ENCODE assay signal across 8 cellular contexts in genomic region chr19:48102870-48103751, GRCh38. TPM values are rescaled to one million over a fixed set of nuclear protein-coding genes. Genes with fewer than 3 reads are reported as not detected.
DNase-seq lines count a peak whose midpoint lies in the region; ATAC-seq and TF ChIP-seq lines count a peak whose summit lies in the region.

No MANE protein-coding gene starts in this region.

- no peaks in the 10 kb centered on the region for H3K27me3 Mint-ChIP-seq in activated CD4-positive, alpha-beta T cell treated with anti-CD3 and anti-CD28 coated beads, Interleukin-2, amount 10 ng/mL, durations not matched to agents 7 days and 5 days

- H3K27ac ChIP-seq in foreskin keratinocyte, result no peak overlapping the region

- CTCF ChIA-PET in activated CD4-positive, alpha-beta T cell treated with anti-CD3 and anti-CD28 coated beads, Interleukin-2, amount 10 ng/mL, durations not matched to agents 7 days and 5 days (lab: Charles Lee), result interaction anchor here (1.2 to 1.3 kb wide), 2 partner anchors 52 to 140 kb away, joined by 3 to 4 read pairs; no protein-coding TSS in a partner anchor

- H3K27ac Mint-ChIP-seq in activated CD4-positive, alpha-beta T cell treated with anti-CD3 and anti-CD28 coated beads, Interleukin-2, amount 10 ng/mL, durations not matched to agents 7 days and 5 days, result no peak overlapping the region

- no peaks in the 10 kb centered on the region for H3K9me3 Mint-ChIP-seq in activated CD4-positive, alpha-beta T cell treated with anti-CD3 and anti-CD28 coated beads, Interleukin-2, amount 10 ng/mL, durations not matched to agents 7 days and 5 days

- H3K36me3 Mint-ChIP-seq in activated CD4-positive, alpha-beta T cell treated with anti-CD3 and anti-CD28 coated beads, Interleukin-2, amount 10 ng/mL, durations not matched to agents 7 days and 5 days (ENCODE audit: low read depth), result no peaks in the 10 kb centered on the region

- no peak overlapping the region for H3K4me3 Mint-ChIP-seq in activated CD4-positive, alpha-beta T cell treated with anti-CD3 and anti-CD28 coated beads, Interleukin-2, amount 10 ng/mL, durations not matched to agents 7 days and 5 days

- peaks cover 9% of the 10 kb centered on the region for H3K4me1 Mint-ChIP-seq in activated CD4-positive, alpha-beta T cell treated with anti-CD3 and anti-CD28 coated beads, Interleukin-2, amount 10 ng/mL, durations not matched to agents 7 days and 5 days

- H3K27me3 ChIP-seq in foreskin keratinocyte, result no peaks in the 10 kb centered on the region

- peak; percentile 28 for DNase-seq in activated naive CD4-positive, alpha-beta T cell treated with Interleukin-2 at 50 U/mL for 16 hours
- DNase-seq in activated naive CD4-positive, alpha-beta T cell (lab: John Stamatoyannopoulos, UW), result no peak
- peak; percentile 9 for DNase-seq in NCI-H1092 (lab: John Stamatoyannopoulos, UW)
- peak; percentile 52 for DNase-seq in activated CD4-positive, alpha-beta T cell treated with anti-CD3 and anti-CD28 coated beads, Interleukin-2, amount 10 ng/mL, durations not matched to agents 7 days and 5 days
- peak in 1 of 2 donors; percentile 75 for DNase-seq in foreskin keratinocyte
- DNase-seq in stimulated activated CD8-positive, alpha-beta memory T cell treated with anti-CD3 and anti-CD28 coated beads, Interleukin-12 subunit alpha, Interleukin-12 subunit beta, amount 100 ng/mL, for 1 hour (ENCODE audit: low read depth), result peak; percentile 5

- peak; percentile 46 for ATAC-seq in foreskin keratinocyte
- no peak for ATAC-seq in GM21825 (IDR thresholded peaks at IDR 0.05; ENCODE audit: unreplicated experiment)
- ATAC-seq in HG02840 (IDR thresholded peaks at IDR 0.05; ENCODE audit: low FRiP score, unreplicated experiment), result no peak

- TF ChIP-seq CTCF in foreskin keratinocyte (conservative IDR thresholded peaks at IDR 0.05), result peak; percentile 76

- H3K4me1 ChIP-seq in foreskin keratinocyte, result no peaks in the 10 kb centered on the region

- POLR2A ChIA-PET in activated CD4-positive, alpha-beta T cell treated with anti-CD3 and anti-CD28 coated beads, Interleukin-2, amount 10 ng/mL, durations not matched to agents 7 days and 5 days (lab: Charles Lee), result no interaction called here

RNA-seq across cellular contexts. Expression of gene PLA2G4C, which starts 7.5 kb away (rescaled TPM):
- 1 to 10 TPM; 4.3 to 5.3 TPM for total RNA-seq in activated CD4-positive, alpha-beta T cell treated with anti-CD3 and anti-CD28 coated beads, Interleukin-2, amount 10 ng/mL, durations not matched to agents 7 days and 5 days
- total RNA-seq in foreskin keratinocyte, result 1.1 TPM in 2 replicates
- polyA plus RNA-seq in foreskin keratinocyte, result 0.65 and 1.8 TPM in 2 replicates

RNA-seq across cellular contexts. Expression of gene CABP5, which starts 59.2 kb away (rescaled TPM):
- not detected for total RNA-seq in activated CD4-positive, alpha-beta T cell treated with anti-CD3 and anti-CD28 coated beads, Interleukin-2, amount 10 ng/mL, durations not matched to agents 7 days and 5 days
- not detected in 2 replicates for total RNA-seq in foreskin keratinocyte
- not detected in 2 replicates for polyA plus RNA-seq in foreskin keratinocyte

Comparison
In these comparisons a context has a peak if more than half of its experiments do, and no peak if none do; other contexts are left out.
1. DNase-seq: peak in activated naive CD4-positive, alpha-beta T cell treated with Interleukin-2 at 50 U/mL for 16 hours (single experiment), NCI-H1092 (single experiment), activated CD4-positive, alpha-beta T cell treated with anti-CD3 and anti-CD28 coated beads, Interleukin-2, amount 10 ng/mL, durations not matched to agents 7 days and 5 days (single experiment) and stimulated activated CD8-positive, alpha-beta memory T cell treated with anti-CD3 and anti-CD28 coated beads, Interleukin-12 subunit alpha, Interleukin-12 subunit beta, amount 100 ng/mL, for 1 hour (single experiment); none in activated naive CD4-positive, alpha-beta T cell (0 of 4).